9 cellular contexts compared by ENCODE assay signal in the genomic region with DNA sequence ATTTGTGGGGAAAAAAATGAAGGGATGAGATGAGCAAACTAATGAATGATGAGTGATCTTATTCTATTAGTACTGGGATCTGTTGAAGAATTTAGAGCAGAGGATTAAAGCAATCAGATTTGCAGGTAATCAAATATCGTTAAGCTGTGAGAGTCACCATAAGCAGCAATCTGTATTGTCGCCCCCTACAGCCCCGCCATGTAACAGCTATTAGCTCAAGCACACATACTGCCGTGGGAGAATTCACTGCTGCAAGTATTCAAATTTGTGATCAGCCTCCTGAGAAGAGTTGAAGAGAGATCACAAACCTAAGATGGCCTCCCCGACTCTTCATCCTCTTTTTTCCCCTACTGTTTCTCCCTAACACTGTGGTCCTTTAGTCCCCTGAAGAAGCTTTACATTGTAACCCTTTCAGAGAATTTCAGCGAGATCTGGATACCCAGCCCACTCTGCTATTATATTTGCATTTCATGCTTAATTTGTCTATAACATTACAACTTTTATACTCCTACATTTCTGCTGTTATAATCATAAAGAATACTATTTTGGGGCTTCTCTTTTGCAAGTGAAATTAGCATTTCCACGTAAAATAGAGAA. TPM values are rescaled to one million over a fixed set of nuclear protein-coding genes. Genes with fewer than 3 reads are reported as not detected.
DNase-seq lines count a peak whose midpoint lies in the region; ATAC-seq and TF ChIP-seq lines count a peak whose summit lies in the region.
"Had no signal": no experiment of that assay in that cellular context is flagged by ENCODE, and none has a peak within 500 bp of the region (broad histone marks: within the 10 kb centered on the region; RNA-seq: fewer than 3 reads in every experiment).

No MANE protein-coding gene starts in this region.

- no peak overlapping the region for H3K4me3 ChIP-seq in DND-41 (ENCODE audit: low read depth in 1 of 2, low read length in 2 of 2)
- H3K4me3 ChIP-seq in epithelial cell of proximal tubule (ENCODE audit: low read depth, low read length) = no peak overlapping the region

- no peaks in the 10 kb centered on the region for H3K36me3 ChIP-seq in DND-41 (ENCODE audit: insufficient read depth, low read length)

- no peak overlapping the region for H2AFZ ChIP-seq in DND-41 (ENCODE audit: low read depth, low read length)

- DNase-seq in DND-41 (peak; percentile 20), HT1080 (ENCODE audit: low read depth) (peak; percentile 6), T-helper 17 cell (no peak), epithelial cell of proximal tubule (ENCODE audit: low read depth) (no peak), progenitor cell of endocrine pancreas (ENCODE audit: low spot score, unreplicated experiment) (no peak), dedifferentiated amniotic fluid mesenchymal stem cell (ENCODE audit: extremely low spot score) (no peak)

- H3K27me3 Mint-ChIP-seq in T-helper 17 cell = peaks cover 42% of the 10 kb centered on the region
- peaks cover 9% of the 10 kb centered on the region for H3K27me3 Mint-ChIP-seq in progenitor cell of endocrine pancreas

- H3K4me1 ChIP-seq in DND-41 (ENCODE audit: insufficient read depth, low read length) = no peaks in the 10 kb centered on the region

- no peak overlapping the region for H3K4me2 ChIP-seq in DND-41 (ENCODE audit: insufficient read depth, low read length)

- H3K36me3 Mint-ChIP-seq in T-helper 17 cell (ENCODE audit: low read depth) (peaks cover 4% of the 10 kb centered on the region), progenitor cell of endocrine pancreas (ENCODE audit: insufficient read depth) (no peaks in the 10 kb centered on the region)

- ATAC-seq in DND-41 (ENCODE audit: insufficient read depth, low read depth) (peak; percentile 62; the same call in 2 of the 3 replicates), T-helper 17 cell (peak; percentile 57), HG03280 (IDR thresholded peaks at IDR 0.05; ENCODE audit: unreplicated experiment) (no peak), GM19035 (IDR thresholded peaks at IDR 0.05; ENCODE audit: unreplicated experiment) (no peak)
- ATAC-seq: right cardiac atrium had no signal

- H3K9ac ChIP-seq in DND-41 (ENCODE audit: low read depth, low read length) = no peak overlapping the region

- no peaks in the 10 kb centered on the region for H3K27me3 ChIP-seq in DND-41 (ENCODE audit: insufficient read depth, low read length, poor library complexity)

- H3K27ac Mint-ChIP-seq in T-helper 17 cell (no peak overlapping the region), progenitor cell of endocrine pancreas (no peak overlapping the region)

- H3K4me1 Mint-ChIP-seq in T-helper 17 cell (no peaks in the 10 kb centered on the region), progenitor cell of endocrine pancreas (ENCODE audit: low read depth) (peaks cover 5% of the 10 kb centered on the region)

- H3K9me3 Mint-ChIP-seq in progenitor cell of endocrine pancreas (ENCODE audit: low read depth) = peaks cover 10% of the 10 kb centered on the region

- H3K79me2 ChIP-seq in DND-41 (ENCODE audit: insufficient read depth, low read length) = no peaks in the 10 kb centered on the region

- H3K9me3 ChIP-seq in DND-41 (ENCODE audit: insufficient read depth, low read length, severe bottlenecking) = no peaks in the 10 kb centered on the region
- no peaks in the 10 kb centered on the region for H3K9me3 ChIP-seq in T-helper 17 cell (ENCODE audit: control insufficient read depth, low read length, poor library complexity, severe bottlenecking)

- H3K4me3 Mint-ChIP-seq in T-helper 17 cell (no peak overlapping the region), progenitor cell of endocrine pancreas (ENCODE audit: low read depth) (no peak overlapping the region)

- TF ChIP-seq CTCF in DND-41 (IDR thresholded peaks at IDR 0.05; ENCODE audit: borderline replicate concordance, extremely low read depth, low read length, poor library complexity, severe bottlenecking) (peak; percentile 59), epithelial cell of proximal tubule (conservative IDR thresholded peaks at IDR 0.05; ENCODE audit: low read depth, low read length) (peak; percentile 65), progenitor cell of endocrine pancreas (IDR thresholded peaks at IDR 0.05; ENCODE audit: unreplicated experiment) (peak; percentile 79)

- H4K20me1 ChIP-seq in DND-41 (ENCODE audit: insufficient read depth, low read length) = no peaks in the 10 kb centered on the region

- no peak overlapping the region for H3K27ac ChIP-seq in DND-41 (ENCODE audit: low read length)

RNA-seq across cellular contexts. Expression of a gene that starts 28.5 kb away (rescaled TPM):
- not detected in 2 replicates for total RNA-seq in HT1080 (2014; rRNA removed; shearing (Covaris generic))
- polyA plus RNA-seq in HT1080 (2015; cell fraction: cytosol; rRNA removed) = not detected in 2 replicates
- not detected in 2 replicates for polyA plus RNA-seq in HT1080 (2015; cell fraction: nucleus; rRNA removed)
- total RNA-seq in T-helper 17 cell = not detected
- 0.12 TPM in 1 of 2 replicates, not detected in the other for total RNA-seq in epithelial cell of proximal tubule
- total RNA-seq in progenitor cell of endocrine pancreas = 0.29 and 0.38 TPM in 2 replicates

RNA-seq across cellular contexts. Expression of a gene that starts 59.9 kb away (rescaled TPM):
- 7.1 and 9.5 TPM in 2 replicates for total RNA-seq in HT1080 (2014; rRNA removed; shearing (Covaris generic))
- polyA plus RNA-seq in HT1080 (2015; cell fraction: cytosol; rRNA removed) = 7.1 and 8.5 TPM in 2 replicates
- polyA plus RNA-seq in HT1080 (2015; cell fraction: nucleus; rRNA removed) = 4.6 and 6.7 TPM in 2 replicates
- 1 to 10 TPM; 1.4 to 1.8 TPM for total RNA-seq in T-helper 17 cell
- total RNA-seq in epithelial cell of proximal tubule = 11.1 and 20.2 TPM in 2 replicates
- 12.4 and 15.4 TPM in 2 replicates for total RNA-seq in progenitor cell of endocrine pancreas

Comparison
In these comparisons a context has a peak if more than half of its experiments do, and no peak if none do; other contexts are left out.
1. ATAC-seq: peak in DND-41 (single experiment) and T-helper 17 cell (single experiment); none in HG03280 (single experiment) and GM19035 (single experiment).
2. DNase-seq: peak in DND-41 (single experiment) and HT1080 (single experiment); none in T-helper 17 cell (0 of 3), epithelial cell of proximal tubule (single experiment), progenitor cell of endocrine pancreas (single experiment) and dedifferentiated amniotic fluid mesenchymal stem cell (single experiment).
3. Peak in every context shown above with its lines, with median percentiles within 50 percentile points of each other: CTCF ChIP-seq.